33 cellular contexts compared by ENCODE assay signal in genomic region chr11:61309141-61309540, GRCh38.
"Had no signal": no experiment of that assay in that cellular context is flagged by ENCODE, and none has a peak within 500 bp of the region (broad histone marks: within the 10 kb centered on the region; RNA-seq: fewer than 3 reads in every experiment).

No MANE protein-coding gene starts in this region.

- ATAC-seq: body of pancreas had no signal

- H3K4me1 Mint-ChIP-seq: activated naive CD4-positive, alpha-beta T cell treated with anti-CD3 and anti-CD28 coated beads, Interleukin-2, amount 10 ng/mL, durations not matched to agents 7 days and 5 days; activated naive CD4-positive, alpha-beta T cell treated with anti-CD3 and anti-CD28 coated beads, Interleukin-2, amount 50 U/mL, for 24 hours; activated naive CD8-positive, alpha-beta T cell treated with anti-CD3 and anti-CD28 coated beads for 36 hours; activated naive CD8-positive, alpha-beta T cell treated with anti-CD3 and anti-CD28 coated beads, Interleukin-2, amount 10 ng/mL, durations not matched to agents 7 days and 5 days; activated T-helper 17 cell treated with anti-CD3 and anti-CD28 coated beads, Interleukin-2, amount 50 U/mL, for 72 hours; brain; central memory CD8-positive, alpha-beta T cell had no signal

- H3K27ac Mint-ChIP-seq: activated naive CD4-positive, alpha-beta T cell treated with anti-CD3 and anti-CD28 coated beads for 36 hours; activated naive CD4-positive, alpha-beta T cell treated with anti-CD3 and anti-CD28 coated beads, Interleukin-2, amount 10 ng/mL, durations not matched to agents 7 days and 5 days; activated naive CD4-positive, alpha-beta T cell treated with anti-CD3 and anti-CD28 coated beads, Interleukin-2, amount 50 U/mL, for 24 hours; activated naive CD8-positive, alpha-beta T cell treated with anti-CD3 and anti-CD28 coated beads for 36 hours; activated naive CD8-positive, alpha-beta T cell treated with anti-CD3 and anti-CD28 coated beads, Interleukin-2, amount 10 ng/mL, durations not matched to agents 7 days and 5 days; activated T-cell treated with anti-CD3 and anti-CD28 coated beads, Interleukin-2, amount 50 U/mL, for 24 hours; activated T-helper 1 cell treated with anti-CD3 and anti-CD28 coated beads, Interleukin-12 subunit alpha, Interleukin-12 subunit beta, Interleukin-2, Interleukin-4 antibody, amounts not matched to agents 30 ng/mL and 10 ng/mL and 1 ng/mL, durations not matched to agents 14 hours and 24 hours and 36 hours; activated T-helper 17 cell treated with anti-CD3 and anti-CD28 coated beads, Interleukin-2, amount 50 U/mL, for 72 hours; activated T-helper 2 cell treated with anti-CD3 and anti-CD28 coated beads, Interferon-gamma antibody, Interleukin-2, Interleukin-4, amounts not matched to agents 10 μg/mL and 5 μg/mL and 100 μg/mL, durations not matched to agents 14 hours and 24 hours and 36 hours; brain had no signal

- H3K4me3 Mint-ChIP-seq: activated naive CD4-positive, alpha-beta T cell treated with anti-CD3 and anti-CD28 coated beads for 36 hours; activated naive CD4-positive, alpha-beta T cell treated with anti-CD3 and anti-CD28 coated beads, Interleukin-2, amount 10 ng/mL, durations not matched to agents 7 days and 5 days; activated naive CD4-positive, alpha-beta T cell treated with anti-CD3 and anti-CD28 coated beads, Interleukin-2, amount 50 U/mL, for 24 hours; activated naive CD8-positive, alpha-beta T cell treated with anti-CD3 and anti-CD28 coated beads for 36 hours; activated naive CD8-positive, alpha-beta T cell treated with anti-CD3 and anti-CD28 coated beads, Interleukin-2, amount 10 ng/mL, durations not matched to agents 7 days and 5 days; activated T-cell treated with anti-CD3 and anti-CD28 coated beads, Interleukin-2, amount 50 U/mL, for 24 hours; activated T-cell treated with anti-CD3 and anti-CD28 coated beads, Interleukin-2, amount 50 U/mL, for 4 hours; activated T-helper 1 cell treated with anti-CD3 and anti-CD28 coated beads, Interleukin-12 subunit alpha, Interleukin-12 subunit beta, Interleukin-2, Interleukin-4 antibody, amounts not matched to agents 30 ng/mL and 10 ng/mL and 1 ng/mL, durations not matched to agents 14 hours and 24 hours and 36 hours; activated T-helper 17 cell treated with anti-CD3 and anti-CD28 coated beads, Interleukin-2, amount 50 U/mL, for 72 hours; brain; central memory CD8-positive, alpha-beta T cell had no signal

- DNase-seq: activated effector memory CD4-positive, alpha-beta T cell treated with anti-CD3 and anti-CD28 coated beads, Interleukin-2, amount 50 U/mL, for 16 hours; activated effector memory CD4-positive, alpha-beta T cell treated with Interleukin-2 at 50 U/mL for 16 hours; activated gamma-delta T cell; activated gamma-delta T cell treated with Interleukin-2 at 50 U/mL for 16 hours; activated naive CD4-positive, alpha-beta T cell; activated naive CD4-positive, alpha-beta T cell treated with anti-CD3 and anti-CD28 coated beads for 36 hours; activated naive CD4-positive, alpha-beta T cell treated with anti-CD3 and anti-CD28 coated beads, Interleukin-2, amount 10 ng/mL, durations not matched to agents 7 days and 5 days; activated naive CD4-positive, alpha-beta T cell treated with anti-CD3 and anti-CD28 coated beads, Interleukin-2, amount 50 U/mL, for 16 hours; activated naive CD4-positive, alpha-beta T cell treated with Interleukin-2 at 50 U/mL for 16 hours; activated naive CD8-positive, alpha-beta T cell treated with anti-CD3 and anti-CD28 coated beads for 36 hours; activated naive CD8-positive, alpha-beta T cell treated with anti-CD3 and anti-CD28 coated beads, Interleukin-2, amount 10 ng/mL, durations not matched to agents 7 days and 5 days; activated T-cell treated with anti-CD3 and anti-CD28 coated beads for 4 hours; activated T-cell treated with anti-CD3 and anti-CD28 coated beads, Interleukin-2, amount 50 U/mL, for 1 hour; activated T-cell treated with anti-CD3 and anti-CD28 coated beads, Interleukin-2, amount 50 U/mL, for 24 hours; activated T-cell treated with anti-CD3 and anti-CD28 coated beads, Interleukin-2, amount 50 U/mL, for 4 hours; adrenal gland; amniotic stem cell; amygdala; anterior cingulate cortex; aorta; body of pancreas; brain microvascular endothelial cell; caudate nucleus; central memory CD4-positive, alpha-beta T cell; cerebellar nuclear complex had no signal

- H3K27me3 Mint-ChIP-seq: activated naive CD4-positive, alpha-beta T cell treated with anti-CD3 and anti-CD28 coated beads, Interleukin-2, amount 10 ng/mL, durations not matched to agents 7 days and 5 days; activated naive CD4-positive, alpha-beta T cell treated with anti-CD3 and anti-CD28 coated beads, Interleukin-2, amount 50 U/mL, for 24 hours; activated naive CD8-positive, alpha-beta T cell treated with anti-CD3 and anti-CD28 coated beads for 36 hours; activated naive CD8-positive, alpha-beta T cell treated with anti-CD3 and anti-CD28 coated beads, Interleukin-2, amount 10 ng/mL, durations not matched to agents 7 days and 5 days; activated T-cell treated with anti-CD3 and anti-CD28 coated beads, Interleukin-2, amount 50 U/mL, for 24 hours; activated T-helper 17 cell treated with anti-CD3 and anti-CD28 coated beads, Interleukin-2, amount 50 U/mL, for 72 hours; brain; central memory CD8-positive, alpha-beta T cell had no signal

- H3K9me3 Mint-ChIP-seq: activated naive CD4-positive, alpha-beta T cell treated with anti-CD3 and anti-CD28 coated beads for 36 hours; activated naive CD4-positive, alpha-beta T cell treated with anti-CD3 and anti-CD28 coated beads, Interleukin-2, amount 10 ng/mL, durations not matched to agents 7 days and 5 days; activated naive CD4-positive, alpha-beta T cell treated with anti-CD3 and anti-CD28 coated beads, Interleukin-2, amount 50 U/mL, for 24 hours; activated naive CD4-positive, alpha-beta T cell treated with anti-CD3 and anti-CD28 coated beads, Interleukin-2, amount 50 U/mL, for 72 hours; activated naive CD8-positive, alpha-beta T cell treated with anti-CD3 and anti-CD28 coated beads for 36 hours; activated naive CD8-positive, alpha-beta T cell treated with anti-CD3 and anti-CD28 coated beads, Interleukin-2, amount 10 ng/mL, durations not matched to agents 7 days and 5 days; activated T-cell treated with anti-CD3 and anti-CD28 coated beads, Interleukin-2, amount 50 U/mL, for 24 hours; activated T-cell treated with anti-CD3 and anti-CD28 coated beads, Interleukin-2, amount 50 U/mL, for 4 hours; activated T-cell treated with anti-CD3 and anti-CD28 coated beads, Interleukin-2, amount 50 U/mL, for 72 hours; activated T-helper 1 cell treated with anti-CD3 and anti-CD28 coated beads, Interleukin-12 subunit alpha, Interleukin-12 subunit beta, Interleukin-2, Interleukin-4 antibody, amounts not matched to agents 30 ng/mL and 10 ng/mL and 1 ng/mL, durations not matched to agents 14 hours and 24 hours and 36 hours; activated T-helper 17 cell treated with anti-CD3 and anti-CD28 coated beads, Interleukin-2, amount 50 U/mL, for 72 hours; activated T-helper 2 cell treated with anti-CD3 and anti-CD28 coated beads, Interferon-gamma antibody, Interleukin-2, Interleukin-4, amounts not matched to agents 10 μg/mL and 5 μg/mL and 100 μg/mL, durations not matched to agents 14 hours and 24 hours and 36 hours; brain; central memory CD8-positive, alpha-beta T cell had no signal
